In the genomic region with DNA sequence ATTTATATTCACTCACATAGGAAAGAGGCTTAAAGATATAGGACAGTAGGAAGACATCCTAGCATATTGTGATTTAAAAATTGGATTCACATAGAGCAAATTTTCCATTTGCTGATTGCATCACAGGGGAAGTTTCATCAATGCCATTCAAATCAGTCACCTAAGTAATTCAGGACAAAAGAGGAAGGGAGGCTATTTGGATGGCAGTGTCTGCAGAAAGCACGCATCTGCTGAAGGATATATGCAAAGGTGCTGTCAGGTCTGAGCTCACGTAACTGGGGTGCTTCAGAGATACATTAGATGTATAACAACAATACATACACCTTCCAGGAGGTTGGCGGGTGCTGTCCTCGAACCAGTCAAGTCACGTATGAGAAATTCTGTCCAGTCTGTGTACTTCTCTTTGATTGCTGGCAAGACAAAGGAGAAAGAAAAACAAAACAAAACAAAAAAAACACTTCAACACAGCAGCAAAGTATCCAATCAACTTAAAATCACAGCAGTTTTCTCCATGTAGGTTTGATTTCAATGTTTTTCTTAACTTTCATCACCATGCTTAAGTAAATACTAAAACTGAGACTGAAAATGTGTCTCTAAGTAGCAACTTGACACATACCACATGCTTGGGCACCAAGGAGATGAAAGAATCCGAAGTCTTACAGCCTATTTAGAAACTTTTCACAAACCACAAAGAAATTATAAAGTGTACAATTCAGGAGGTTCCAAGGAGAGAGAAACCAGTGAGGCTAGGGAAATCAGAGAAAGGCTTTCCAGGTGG, we compare ENCODE assay signal across 21 cellular contexts.
DNase-seq lines count a peak whose midpoint lies in the region; ATAC-seq and TF ChIP-seq lines count a peak whose summit lies in the region.
"Had no signal": no experiment of that assay in that cellular context is flagged by ENCODE, and none has a peak within 500 bp of the region (broad histone marks: within the 10 kb centered on the region; RNA-seq: fewer than 3 reads in every experiment).

No MANE protein-coding gene starts in this region.

- H3K9me3 ChIP-seq in T-helper 17 cell (ENCODE audit: control insufficient read depth, low read length, poor library complexity, severe bottlenecking) = no peaks in the 10 kb centered on the region
- H3K9me3 ChIP-seq: tibial artery had no signal

- H3K4me1 Mint-ChIP-seq in T-helper 17 cell = peaks cover 15% of the 10 kb centered on the region
- H3K4me1 Mint-ChIP-seq in natural killer cell treated with Interleukin-12 subunit alpha and Interleukin-12 subunit beta and Interleukin-15 and Interleukin-18, amount 100 ng/mL, for 72 hours (ENCODE audit: low read depth in 2 of 2) = peaks cover 52 to 56% of the 10 kb centered on the region in 2 donors

- ATAC-seq in GM21786 (IDR thresholded peaks at IDR 0.05; ENCODE audit: unreplicated experiment) (peak; percentile 42), T-helper 17 cell (no peak), omental fat pad (ENCODE audit: low FRiP score) (no peak)
- peak in 1 of 2 donors; percentile 54 for ATAC-seq in natural killer cell treated with Interleukin-12 subunit alpha and Interleukin-12 subunit beta and Interleukin-15 and Interleukin-18, amount 100 ng/mL, for 72 hours
- ATAC-seq: activated naive CD8-positive, alpha-beta T cell treated with anti-CD3 and anti-CD28 coated beads, Interleukin-2, amount 50 U/mL, for 24 hours; esophagus mucosa; Right ventricle myocardium inferior had no signal

- H3K36me3 Mint-ChIP-seq in T-helper 17 cell (ENCODE audit: low read depth) = peaks cover 9% of the 10 kb centered on the region
- H3K36me3 Mint-ChIP-seq in natural killer cell treated with Interleukin-12 subunit alpha and Interleukin-12 subunit beta and Interleukin-15 and Interleukin-18, amount 100 ng/mL, for 72 hours = no peaks in the 10 kb centered on the region
- H3K36me3 Mint-ChIP-seq: brain had no signal

- DNase-seq in NCI-H526 (lab: John Stamatoyannopoulos, UW) = peak; percentile 16 to 17
- no peak for DNase-seq in NCI-H526 treated with DMSO at 0.1 percent for 48 hours (lab: John Stamatoyannopoulos, UW)
- no peak for DNase-seq in T-helper 17 cell
- DNase-seq in natural killer cell treated with Interleukin-12 subunit alpha and Interleukin-12 subunit beta and Interleukin-15 and Interleukin-18, amount 100 ng/mL, for 72 hours (ENCODE audit: low spot score) = no peak
- no peak for DNase-seq in RWPE1 (ENCODE audit: low spot score)
- DNase-seq in NCI-H1436 (lab: John Stamatoyannopoulos, UW) = no peak
- DNase-seq in omental fat pad (ENCODE audit: low spot score) = no peak
- DNase-seq: activated naive CD8-positive, alpha-beta T cell treated with anti-CD3 and anti-CD28 coated beads, Interleukin-2, amount 50 U/mL, for 24 hours; effector CD8-positive, alpha-beta T cell; foreskin melanocyte; NCI-H1417 treated with DMSO at 0.1 percent for 48 hours; NCI-H524 treated with DMSO at 0.1 percent for 48 hours; stimulated activated naive CD4-positive, alpha-beta T cell treated with Interleukin-2 at 50 U/mL for 16 hours; tibial artery had no signal

- no peaks in the 10 kb centered on the region for H3K27me3 Mint-ChIP-seq in T-helper 17 cell
- no peaks in the 10 kb centered on the region for H3K27me3 Mint-ChIP-seq in natural killer cell treated with Interleukin-12 subunit alpha and Interleukin-12 subunit beta and Interleukin-15 and Interleukin-18, amount 100 ng/mL, for 72 hours
- H3K27me3 Mint-ChIP-seq: activated naive CD8-positive, alpha-beta T cell treated with anti-CD3 and anti-CD28 coated beads, Interleukin-2, amount 50 U/mL, for 24 hours had no signal

- CTCF ChIA-PET in RWPE1 (lab: Yijun Ruan, JAX) = no interaction called here

- POLR2A ChIA-PET in RWPE1 (lab: Yijun Ruan, JAX; ENCODE audit: low non-redundant PET) = no interaction called here

- no peak overlapping the region for H3K4me3 Mint-ChIP-seq in T-helper 17 cell
- peak overlapping the region; percentile 41 for H3K4me3 Mint-ChIP-seq in natural killer cell treated with Interleukin-12 subunit alpha and Interleukin-12 subunit beta and Interleukin-15 and Interleukin-18, amount 100 ng/mL, for 72 hours
- H3K4me3 Mint-ChIP-seq: activated naive CD8-positive, alpha-beta T cell treated with anti-CD3 and anti-CD28 coated beads, Interleukin-2, amount 50 U/mL, for 24 hours; brain had no signal

- H3K27ac ChIP-seq in RWPE1 = no peak overlapping the region
- H3K27ac ChIP-seq: 22Rv1, hepatocyte, tibial artery had no signal

- no peaks in the 10 kb centered on the region for H3K9me3 Mint-ChIP-seq in natural killer cell treated with Interleukin-12 subunit alpha and Interleukin-12 subunit beta and Interleukin-15 and Interleukin-18, amount 100 ng/mL, for 72 hours
- H3K9me3 Mint-ChIP-seq: activated naive CD8-positive, alpha-beta T cell treated with anti-CD3 and anti-CD28 coated beads, Interleukin-2, amount 50 U/mL, for 24 hours; activated T-helper 2 cell treated with anti-CD3 and anti-CD28 coated beads, Interferon-gamma antibody, Interleukin-2, Interleukin-4, amounts not matched to agents 10 μg/mL and 5 μg/mL and 100 μg/mL, durations not matched to agents 14 hours and 24 hours and 36 hours; brain had no signal

- peak overlapping the region; percentile 1 for H3K27ac Mint-ChIP-seq in T-helper 17 cell
- H3K27ac Mint-ChIP-seq in natural killer cell treated with Interleukin-12 subunit alpha and Interleukin-12 subunit beta and Interleukin-15 and Interleukin-18, amount 100 ng/mL, for 72 hours = peak overlapping the region; percentile 45 to 54
- H3K27ac Mint-ChIP-seq: activated naive CD8-positive, alpha-beta T cell treated with anti-CD3 and anti-CD28 coated beads, Interleukin-2, amount 50 U/mL, for 24 hours; activated T-helper 2 cell treated with anti-CD3 and anti-CD28 coated beads, Interferon-gamma antibody, Interleukin-2, Interleukin-4, amounts not matched to agents 10 μg/mL and 5 μg/mL and 100 μg/mL, durations not matched to agents 14 hours and 24 hours and 36 hours; brain had no signal

- TF ChIP-seq CTCF in RWPE1 (conservative IDR thresholded peaks at IDR 0.05; ENCODE audit: low read depth) (no peak), omental fat pad (IDR thresholded peaks at IDR 0.05) (no peak)

Comparison
In these comparisons a context has a peak if more than half of its experiments do, and no peak if none do; other contexts are left out.
1. DNase-seq: peak in NCI-H526 (2 of 2); none in NCI-H526 treated with DMSO at 0.1 percent for 48 hours (single experiment), T-helper 17 cell (0 of 3), natural killer cell treated with Interleukin-12 subunit alpha and Interleukin-12 subunit beta and Interleukin-15 and Interleukin-18, amount 100 ng/mL, for 72 hours (single experiment), RWPE1 (single experiment), NCI-H1436 (single experiment) and omental fat pad (single experiment).